8 cellular contexts compared by ENCODE assay signal in genomic region chr2:202634556-202635440, GRCh38. TPM values are rescaled to one million over a fixed set of nuclear protein-coding genes. Genes with fewer than 3 reads are reported as not detected.
DNase-seq lines count a peak whose midpoint lies in the region; ATAC-seq, FAIRE-seq and TF ChIP-seq lines count a peak whose summit lies in the region.

FAM117B (plus strand) TSS chr2:202634969; CDS start chr2:202635188, 219 bp downstream.

- peaks cover 15 to 66% (median 38%) of the 10 kb centered on the region in 4 donors for H3K4me1 Mint-ChIP-seq in CD4-positive, CD25-positive, alpha-beta regulatory T cell

- peaks cover 22% of the 10 kb centered on the region for H3K4me1 ChIP-seq in CD4-positive, CD25-positive, alpha-beta regulatory T cell (ENCODE audit: control insufficient read depth, insufficient read depth, low read length, poor library complexity, severe bottlenecking)
- H3K4me1 ChIP-seq in HepG2 (ENCODE audit: insufficient read depth, low read length): peaks cover 46% of the 10 kb centered on the region

- peaks cover 8% of the 10 kb centered on the region for H3K36me3 Mint-ChIP-seq in CD4-positive, CD25-positive, alpha-beta regulatory T cell

- H3K27me3 ChIP-seq in CD4-positive, CD25-positive, alpha-beta regulatory T cell (ENCODE audit: control insufficient read depth, insufficient read depth, low read length): no peaks in the 10 kb centered on the region
- H3K27me3 ChIP-seq in HepG2 (ENCODE audit: control insufficient read depth in 1 of 2, insufficient read depth in 2 of 2, low read length in 2 of 2): no peaks in the 10 kb centered on the region; a peak in 1 of 5 replicates

- peaks cover 31% of the 10 kb centered on the region; the same call in 1 of the 2 replicates for H4K20me1 ChIP-seq in HepG2 (ENCODE audit: insufficient read depth, low read length)

- peak within 1 kb of the TSS; percentile 85 for H3K27ac ChIP-seq in CD4-positive, CD25-positive, alpha-beta regulatory T cell (ENCODE audit: insufficient read depth, low read length, poor library complexity, severe bottlenecking)
- H3K27ac ChIP-seq in HepG2 (ENCODE audit: extremely low read length, insufficient read depth, low read length): peak within 1 kb of the TSS; percentile 89

- H3K27ac Mint-ChIP-seq in CD4-positive, CD25-positive, alpha-beta regulatory T cell: peak within 1 kb of the TSS; percentile 97 to 100 (median 98)

- H3K4me2 ChIP-seq in HepG2 (ENCODE audit: low read depth, low read length): peak within 1 kb of the TSS; percentile 74

- TF ChIP-seq CTCF in HepG2 (CRISPR knock-in tag; IDR thresholded peaks at IDR 0.05): peak; percentile 46

- ATAC-seq in CD4-positive, CD25-positive, alpha-beta regulatory T cell (ENCODE audit: low read depth in 2 of 2): peak; percentile 93 to 94
- ATAC-seq in GM19438 (IDR thresholded peaks at IDR 0.05; ENCODE audit: low read depth, unreplicated experiment) (peak; percentile 82), HG03571 (IDR thresholded peaks at IDR 0.05; ENCODE audit: unreplicated experiment) (peak; percentile 81), HepG2 (peak; percentile 97)

- H3K9ac ChIP-seq in HepG2 (ENCODE audit: insufficient read depth, low read depth, low read length): peak within 1 kb of the TSS; percentile 88

- BruUV-seq in HepG2 (replicated peaks; lab: Mats Ljungman, UMichigan): no TSS peak

- peak; percentile 43 for FAIRE-seq in HepG2 (lab: Jason Lieb, UNC)

- TF ChIP-seq RAD21 in HepG2 (CRISPR knock-in tag; IDR thresholded peaks at IDR 0.05): peak; percentile 31

- peak within 1 kb of the TSS; percentile 92 to 100 (median 96) for H3K4me3 Mint-ChIP-seq in CD4-positive, CD25-positive, alpha-beta regulatory T cell

- intact Hi-C loops in HepG2 (cut with micrococcal nuclease; ENCODE audit: unreplicated experiment): loop anchor here (2.0 to 10.0 kb wide), 2 partner anchors 46 to 380 kb away; partner anchors contain the start of gene NBEAL1

- in situ Hi-C loops in HepG2 (cut with HindIII; ENCODE audit: extremely low pct_ligation_motif_present, low pct_unique_long_range_greater_than_20kb): no loop called here

- peak; percentile 79 to 89 for TF ChIP-seq POLR2A in HepG2 (IDR thresholded peaks at IDR 0.05; ENCODE audit: insufficient read depth in 1 of 2, low read depth in 2 of 2, low read length in 2 of 2)

- CTCF ChIA-PET in HepG2 (lab: Yijun Ruan, JAX; ENCODE audit: low intra/inter-chr PET ratio, low total read pairs): interaction anchor here (1.0 kb wide), 1 partner anchor 46 kb away, joined by 3 read pairs; no protein-coding TSS in a partner anchor

- WGBS in HepG2 (ENCODE audit: low lambda C conversion rate): 3% methylated on average over 15 of the region's 83 CpGs

- peaks cover 39% of the 10 kb centered on the region for H3K79me2 ChIP-seq in HepG2 (ENCODE audit: insufficient read depth, low read length)

- H3K4me3 ChIP-seq in CD4-positive, CD25-positive, alpha-beta regulatory T cell (ENCODE audit: low read depth, low read length): peak within 1 kb of the TSS; percentile 89
- peak within 1 kb of the TSS; percentile 96 to 99 (median 98) for H3K4me3 ChIP-seq in HepG2 (replicated peaks in 1 of 3; ENCODE audit: insufficient read depth in 1 of 3, low read depth in 2 of 3, low read length in 3 of 3)

- H3K9me3 ChIP-seq in CD4-positive, CD25-positive, alpha-beta regulatory T cell (ENCODE audit: control insufficient read depth in 2 of 2, low read length in 2 of 2): no peaks in the 10 kb centered on the region
- H3K9me3 ChIP-seq in HepG2 (ENCODE audit: low read length): no peaks in the 10 kb centered on the region

- H2AFZ ChIP-seq in HepG2 (ENCODE audit: low read length): peak within 1 kb of the TSS; percentile 67

- no peaks in the 10 kb centered on the region for H3K36me3 ChIP-seq in CD4-positive, CD25-positive, alpha-beta regulatory T cell (ENCODE audit: control insufficient read depth, insufficient read depth, low read length)
- no peaks in the 10 kb centered on the region for H3K36me3 ChIP-seq in HepG2 (replicated peaks in 1 of 2; ENCODE audit: control insufficient read depth in 1 of 2, insufficient read depth in 2 of 2, low read length in 2 of 2)

- no peaks in the 10 kb centered on the region for H3K27me3 Mint-ChIP-seq in CD4-positive, CD25-positive, alpha-beta regulatory T cell

- TF ChIP-seq EP300 in HepG2 (IDR thresholded peaks at IDR 0.05; ENCODE audit: low read depth in 2 of 2, low read length in 2 of 2) (peak in 1 of 2 experiments; percentile 56; a peak in 2 of 4 replicates), HepG2 (CRISPR knock-in tag; IDR thresholded peaks at IDR 0.05; ENCODE audit: borderline replicate concordance) (no peak)

- H3K9me3 Mint-ChIP-seq in CD4-positive, CD25-positive, alpha-beta regulatory T cell: no peaks in the 10 kb centered on the region

- peak; percentile 97 to 99 (median 98) for DNase-seq in CD4-positive, CD25-positive, alpha-beta regulatory T cell
- DNase-seq in NCI-H774 (lab: John Stamatoyannopoulos, UW): peak; percentile 97
- peak; percentile 99 for DNase-seq in activated CD4-positive, alpha-beta T cell treated with anti-CD3 and anti-CD28 coated beads, Interleukin-2, amount 50 U/mL, for 4 hours
- peak; percentile 97 for DNase-seq in dermis blood vessel endothelial cell
- DNase-seq in HepG2 (ENCODE audit: low spot score): peak; percentile 98
- peak; percentile 96 to 97 for DNase-seq in stimulated activated CD4-positive, alpha-beta T cell treated with anti-CD3 and anti-CD28 coated beads, Interleukin-2, amount 100 ng/mL, for 48 hours

- POLR2A ChIA-PET in HepG2 (lab: Yijun Ruan, JAX): interaction anchor here (0.5 to 2.6 kb wide), 14 partner anchors 8 to 397 kb away, joined by 3 to 16 read pairs (median 4); partner anchors contain the start of gene SUMO1

TF ChIP-seq in HepG2, 621 proteins besides CTCF, POLR2A, EP300 and RAD21 (continues in another document):
- TF ChIP-seq ZKSCAN8 (CRISPR knock-in tag; IDR thresholded peaks at IDR 0.05; ENCODE audit: borderline replicate concordance): peak; percentile 31; the same call in 1 of the 2 replicates
- TF ChIP-seq SPEN (CRISPR knock-in tag; IDR thresholded peaks at IDR 0.05; ENCODE audit: low read depth): peak; percentile 40; the same call in 1 of the 2 replicates
- 0 out of 2 replicates have a peak, but pooled peaks have one; percentile 45 for TF ChIP-seq ZNF713 (CRISPR knock-in tag; IDR thresholded peaks at IDR 0.05)
- TF ChIP-seq PPARG (CRISPR knock-in tag; conservative IDR thresholded peaks at IDR 0.05): peak; percentile 35; the same call in 1 of the 2 replicates
- TF ChIP-seq ZMYM4 (CRISPR knock-in tag; IDR thresholded peaks at IDR 0.05): peak; percentile 98
- peak; percentile 96 for TF ChIP-seq TAF15 (IDR thresholded peaks at IDR 0.05; ENCODE audit: low read depth, low read length, poor library complexity, severe bottlenecking)
- no peak for TF ChIP-seq RCOR2 (CRISPR knock-in tag; IDR thresholded peaks at IDR 0.05)
- no peak for TF ChIP-seq ATM (IDR thresholded peaks at IDR 0.05; ENCODE audit: borderline replicate concordance)
- TF ChIP-seq, protein P1, sequence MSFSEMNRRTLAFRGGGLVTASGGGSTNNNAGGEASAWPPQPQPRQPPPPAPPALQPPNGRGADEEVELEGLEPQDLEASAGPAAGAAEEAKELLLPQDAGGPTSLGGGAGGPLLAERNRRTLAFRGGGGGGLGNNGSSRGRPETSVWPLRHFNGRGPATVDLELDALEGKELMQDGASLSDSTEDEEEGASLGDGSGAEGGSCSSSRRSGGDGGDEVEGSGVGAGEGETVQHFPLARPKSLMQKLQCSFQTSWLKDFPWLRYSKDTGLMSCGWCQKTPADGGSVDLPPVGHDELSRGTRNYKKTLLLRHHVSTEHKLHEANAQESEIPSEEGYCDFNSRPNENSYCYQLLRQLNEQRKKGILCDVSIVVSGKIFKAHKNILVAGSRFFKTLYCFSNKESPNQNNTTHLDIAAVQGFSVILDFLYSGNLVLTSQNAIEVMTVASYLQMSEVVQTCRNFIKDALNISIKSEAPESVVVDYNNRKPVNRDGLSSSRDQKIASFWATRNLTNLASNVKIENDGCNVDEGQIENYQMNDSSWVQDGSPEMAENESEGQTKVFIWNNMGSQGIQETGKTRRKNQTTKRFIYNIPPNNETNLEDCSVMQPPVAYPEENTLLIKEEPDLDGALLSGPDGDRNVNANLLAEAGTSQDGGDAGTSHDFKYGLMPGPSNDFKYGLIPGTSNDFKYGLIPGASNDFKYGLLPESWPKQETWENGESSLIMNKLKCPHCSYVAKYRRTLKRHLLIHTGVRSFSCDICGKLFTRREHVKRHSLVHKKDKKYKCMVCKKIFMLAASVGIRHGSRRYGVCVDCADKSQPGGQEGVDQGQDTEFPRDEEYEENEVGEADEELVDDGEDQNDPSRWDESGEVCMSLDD (CRISPR knock-in tag; IDR thresholded peaks at IDR 0.05; ENCODE audit: borderline replicate concordance): peak; percentile 64; the same call in 1 of the 2 replicates
- peak; percentile 96 for TF ChIP-seq SALL1 (CRISPR knock-in tag; IDR thresholded peaks at IDR 0.05)

RNA-seq across cellular contexts. Expression of gene FAM117B, which starts in this region (rescaled TPM):
- total RNA-seq in CD4-positive, CD25-positive, alpha-beta regulatory T cell: 17.8 TPM
- polyA plus RNA-seq in CD4-positive, CD25-positive, alpha-beta regulatory T cell: 10 to 100 TPM in 1 of 4 donors, 1 to 10 TPM in 3; 4.8 to 10.6 (median 7.5) TPM
- 2.7 and 3.9 TPM in 2 replicates for total RNA-seq in dermis blood vessel endothelial cell
- 11.0 and 16.6 TPM in 2 replicates for total RNA-seq in HepG2 (2016; rRNA removed; fragmentation: Illumina TruSeq; extraction: Trizol)
- total RNA-seq in HepG2 (2016; cell fraction: cytosol; rRNA removed; fragmentation: Illumina TruSeq; extraction: Trizol; ENCODE audit: low read depth): 1.6 and 2.4 TPM in 2 replicates
- total RNA-seq in HepG2 (2016; cell fraction: insoluble cytoplasmic fraction; rRNA removed; fragmentation: Illumina TruSeq; extraction: Trizol): 10.2 and 16.4 TPM in 2 replicates
- total RNA-seq in HepG2 (2016; cell fraction: membrane; rRNA removed; fragmentation: Illumina TruSeq; extraction: Trizol): 6.3 and 7.3 TPM in 2 replicates
- 11.0 and 12.8 TPM in 2 replicates for total RNA-seq in HepG2 (2016; cell fraction: nucleus; rRNA removed; fragmentation: Illumina TruSeq; extraction: Trizol)
- 5.4 and 5.8 TPM in 2 replicates for polyA plus RNA-seq in HepG2 (2011; rRNA removed)
- polyA plus RNA-seq in HepG2 (2011; cell fraction: cytosol; rRNA removed): 2.6 and 3.3 TPM in 2 replicates
- polyA plus RNA-seq in HepG2 (2011; cell fraction: nucleus; rRNA removed): 4.4 and 5.0 TPM in 2 replicates
- polyA plus RNA-seq in HepG2 (2012): 8.6 and 14.4 TPM in 2 replicates
- 0.62 and 0.73 TPM in 2 replicates for polyA plus RNA-seq in HepG2 (2016; cell fraction: cytosol; fragmentation: Illumina TruSeq; extraction: Trizol; ENCODE audit: low read depth)
- 15.0 and 16.0 TPM in 2 replicates for polyA plus RNA-seq in HepG2 (2016; cell fraction: insoluble cytoplasmic fraction; fragmentation: Illumina TruSeq; extraction: Trizol; ENCODE audit: low read depth)
- 2.6 and 2.9 TPM in 2 replicates for polyA plus RNA-seq in HepG2 (2016; cell fraction: membrane; fragmentation: Illumina TruSeq; extraction: Trizol; ENCODE audit: low read depth)
- 8.1 and 8.7 TPM in 2 replicates for polyA plus RNA-seq in HepG2 (2016; cell fraction: nucleus; fragmentation: Illumina TruSeq; extraction: Trizol; ENCODE audit: insufficient read depth, low read depth)
- polyA minus RNA-seq in HepG2 (2011; rRNA and poly(A)+ RNA removed; ENCODE audit: low replicate concordance): 3.3 and 12.1 TPM in 2 replicates
- 11.2 and 13.2 TPM in 2 replicates for polyA minus RNA-seq in HepG2 (2011; cell fraction: cytosol; rRNA and poly(A)+ RNA removed)
- 19.1 and 19.7 TPM in 2 replicates for polyA minus RNA-seq in HepG2 (2011; cell fraction: nucleus; rRNA and poly(A)+ RNA removed)

Comparison
In these comparisons a context has a peak if more than half of its experiments do, and no peak if none do; other contexts are left out.
1. Peak in every context shown above with its lines: DNase-seq, ATAC-seq, H3K4me3 ChIP-seq and H3K27ac ChIP-seq.